23 cellular contexts compared by ENCODE assay signal in the genomic region with DNA sequence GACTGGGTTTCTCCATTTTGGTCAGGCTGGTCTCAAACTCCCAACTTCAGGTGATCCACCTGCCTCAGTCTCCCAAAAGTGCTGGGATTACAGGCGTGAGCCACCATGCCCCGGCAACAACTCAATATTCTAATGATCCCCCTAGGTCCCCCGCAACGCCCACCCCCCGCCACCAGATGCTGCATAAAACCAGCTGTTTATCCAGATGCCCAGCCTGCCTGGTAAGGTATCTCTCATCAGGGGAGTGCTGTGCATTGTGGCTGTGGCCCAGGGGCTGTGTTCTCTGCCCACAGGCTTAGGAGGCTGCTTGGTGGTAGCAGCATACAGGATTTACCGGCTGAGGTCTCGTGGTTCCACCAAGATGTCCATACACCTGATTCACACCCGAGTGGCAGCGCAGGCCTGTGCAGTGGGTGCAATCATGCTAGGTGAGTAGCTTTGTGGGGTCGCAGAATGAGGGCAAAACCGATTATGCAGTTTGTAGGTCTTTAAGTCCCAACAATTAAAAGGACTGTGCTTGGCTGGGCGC. TPM values are rescaled to one million over a fixed set of nuclear protein-coding genes. Genes with fewer than 3 reads are reported as not detected.
DNase-seq lines count a peak whose midpoint lies in the region; ATAC-seq, FAIRE-seq and TF ChIP-seq lines count a peak whose summit lies in the region.
"Had no signal": no experiment of that assay in that cellular context is flagged by ENCODE, and none has a peak within 500 bp of the region (broad histone marks: within the 10 kb centered on the region; RNA-seq: fewer than 3 reads in every experiment).

No MANE protein-coding gene starts in this region.

- FAIRE-seq in HTR-8/SVneo (lab: Jason Lieb, UNC), result peak; percentile 72
- FAIRE-seq in urothelium cell line (lab: Jason Lieb, UNC), result peak; percentile 13

- H3K4me3 ChIP-seq in left ventricle myocardium inferior, result peak overlapping the region; percentile 56
- H3K4me3 ChIP-seq: SJSA1 had no signal

- no peaks in the 10 kb centered on the region for H3K9me3 ChIP-seq in left ventricle myocardium inferior (replicated peaks)
- H3K9me3 ChIP-seq: SJSA1 had no signal

- ATAC-seq in GM18519 (IDR thresholded peaks at IDR 0.05; ENCODE audit: low FRiP score, unreplicated experiment), result no peak
- ATAC-seq: PC-3 had no signal

- H3K27ac ChIP-seq in left ventricle myocardium inferior (replicated peaks) (peak overlapping the region; percentile 79), cingulate gyrus (ENCODE audit: low read depth, low read length) (peak overlapping the region; percentile 39)
- H3K27ac ChIP-seq: SJSA1 had no signal

- no peaks in the 10 kb centered on the region for H3K4me1 ChIP-seq in left ventricle myocardium inferior

- DNase-seq in left ventricle myocardium inferior, result no peak
- DNase-seq in cardiac septum (ENCODE audit: low spot score), result no peak
- no peak for DNase-seq in HTR-8/SVneo (ENCODE audit: insufficient read length, low spot score)
- no peak for DNase-seq in urothelium cell line (ENCODE audit: low spot score)
- DNase-seq in cerebellar nuclear complex (lab: John Stamatoyannopoulos, UW), result no peak
- DNase-seq: CD4-positive, alpha-beta memory T cell; DMS153; GF-D8; GOT3; KG1; NCI-H1417; NCI-H187; NCI-H2107; NCI-H226; NCI-H524; NCI-H82; PC-3; RPMI8226; SW 1271 had no signal

- no peaks in the 10 kb centered on the region for H3K27me3 ChIP-seq in left ventricle myocardium inferior (ENCODE audit: low read depth)
- H3K27me3 ChIP-seq: SJSA1 had no signal

- no peak for TF ChIP-seq CTCF in left ventricle myocardium inferior (IDR thresholded peaks at IDR 0.05; ENCODE audit: borderline replicate concordance)

- peaks cover 43% of the 10 kb centered on the region for H3K36me3 ChIP-seq in left ventricle myocardium inferior

- intact Hi-C loops in left ventricle myocardium inferior (cut with micrococcal nuclease), result no loop called here
- intact Hi-C loops in cardiac septum (cut with DNase I), result no loop called here

RNA-seq across cellular contexts. Expression of gene HIGD1B, which starts 1.3 kb away (rescaled TPM):
- 18.3 TPM for total RNA-seq in left ventricle myocardium inferior
- 10.3 TPM for total RNA-seq in cardiac septum
- total RNA-seq: B cell; CD4-positive, alpha-beta memory T cell; PC-3; SJSA1 had no signal

RNA-seq across cellular contexts. Expression of gene GJC1, which starts 18.9 kb away (rescaled TPM):
- total RNA-seq in left ventricle myocardium inferior (18.8 TPM), cardiac septum (32.0 TPM)
- total RNA-seq: B cell; CD4-positive, alpha-beta memory T cell had no signal

RNA-seq across cellular contexts. Expression of gene EFTUD2, which starts 50.2 kb away (rescaled TPM):
- 62.0 TPM for total RNA-seq in left ventricle myocardium inferior
- total RNA-seq in cardiac septum, result 62.0 TPM
